Comparison of ENCODE assay signal across 18 cellular contexts in the genomic region with DNA sequence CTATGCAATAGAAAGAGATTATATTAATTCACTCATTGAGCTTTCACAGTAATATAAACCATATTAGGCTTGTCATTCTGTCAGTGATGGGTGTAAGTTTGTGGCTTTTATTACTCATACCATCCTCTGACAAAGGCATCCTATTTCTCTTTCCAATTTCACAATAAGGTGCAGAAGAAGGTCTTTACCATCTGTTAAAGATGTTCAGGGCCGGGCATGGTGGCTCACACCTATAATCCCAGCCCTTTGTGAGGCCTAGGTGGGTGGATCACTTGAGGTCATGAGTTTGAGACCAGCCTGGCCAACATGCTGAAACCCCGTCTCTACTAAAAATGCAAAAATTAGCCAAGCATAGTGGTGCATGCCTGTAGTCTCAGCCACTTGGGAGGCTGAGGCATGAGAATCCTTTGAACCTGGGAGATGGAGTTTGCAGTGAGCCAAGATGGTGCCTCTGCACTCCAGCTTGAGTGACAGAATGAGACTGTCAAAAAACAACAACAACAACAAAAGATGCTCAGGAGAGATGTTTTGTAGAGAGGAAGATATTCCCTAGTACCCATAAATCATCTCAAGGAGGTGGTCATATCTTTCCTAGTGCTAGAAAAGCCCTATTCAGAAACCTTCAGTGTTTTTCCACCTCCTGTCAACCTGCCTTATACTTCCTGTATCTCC. TPM values are rescaled to one million over a fixed set of nuclear protein-coding genes. Genes with fewer than 3 reads are reported as not detected.
DNase-seq lines count a peak whose midpoint lies in the region; ATAC-seq, FAIRE-seq and TF ChIP-seq lines count a peak whose summit lies in the region.
"Not testable (repeated sequence)": the region's sequence is repeated elsewhere in the genome, so short reads cannot be mapped to it uniquely, and the experiment has no call there.
"Had no signal": no experiment of that assay in that cellular context is flagged by ENCODE, and none has a peak within 500 bp of the region (broad histone marks: within the 10 kb centered on the region; RNA-seq: fewer than 3 reads in every experiment).

No MANE protein-coding gene starts in this region.

- peaks cover 82% of the 10 kb centered on the region for H3K36me3 Mint-ChIP-seq in activated CD8-positive, alpha-beta T cell treated with anti-CD3 and anti-CD28 coated beads, Interleukin-2, amount 10 ng/mL, durations not matched to agents 7 days and 5 days (ENCODE audit: low read depth)

- H3K4me3 ChIP-seq in A549; GM23248; choroid plexus epithelial cell (ENCODE audit: low read depth, low read length); HepG2 (replicated peaks in 1 of 3; ENCODE audit: insufficient read depth in 1 of 3, low read depth in 2 of 3, low read length in 3 of 3): not testable (repeated sequence)

- H2AFZ ChIP-seq in GM23248; HepG2 (ENCODE audit: low read length): not testable (repeated sequence)

- not testable (repeated sequence) for H3K79me2 ChIP-seq in GM23248 (ENCODE audit: insufficient read depth); HepG2 (ENCODE audit: insufficient read depth, low read length)

- 82% methylated on average over 2 of the region's 2 CpGs for WGBS in A549 (ENCODE audit: missing lambda C conversion rate)
- 79 to 92% methylated on average over 2 of the region's 2 CpGs for WGBS in GM23248 (ENCODE audit: low coverage in 1 of 2, low lambda C conversion rate in 2 of 2, missing lambda C conversion rate in 2 of 2), 2 experiments
- WGBS in HepG2 (ENCODE audit: low lambda C conversion rate): 92% methylated on average over 2 of the region's 2 CpGs

- H3K4me2 ChIP-seq in A549 (peak overlapping the region; percentile 52; the same call in 2 of the 3 replicates), HepG2 (ENCODE audit: low read depth, low read length) (peak overlapping the region; percentile 32; the same call in 1 of the 2 replicates)
- H3K4me2 ChIP-seq in GM23248 (ENCODE audit: unreplicated experiment): not testable (repeated sequence)

- BruUV-seq in HepG2 (replicated peaks; lab: Mats Ljungman, UMichigan): not testable (repeated sequence)

- H3K27me3 Mint-ChIP-seq in activated CD8-positive, alpha-beta T cell treated with anti-CD3 and anti-CD28 coated beads, Interleukin-2, amount 10 ng/mL, durations not matched to agents 7 days and 5 days (ENCODE audit: low read depth): not testable (repeated sequence)

- H3F3A ChIP-seq in GM23248 (ENCODE audit: insufficient read depth): not testable (repeated sequence)

- not testable (repeated sequence) for TF ChIP-seq EP300 in A549 (IDR thresholded peaks at IDR 0.05); HepG2 (IDR thresholded peaks at IDR 0.05; ENCODE audit: low read depth in 2 of 2, low read length in 2 of 2); HepG2 (CRISPR knock-in tag; IDR thresholded peaks at IDR 0.05; ENCODE audit: borderline replicate concordance)

- POLR2A ChIA-PET in A549 (lab: Yijun Ruan, JAX); RWPE1 (lab: Yijun Ruan, JAX; ENCODE audit: low non-redundant PET); activated CD8-positive, alpha-beta T cell treated with anti-CD3 and anti-CD28 coated beads, Interleukin-2, amount 10 ng/mL, durations not matched to agents 7 days and 5 days (lab: Charles Lee): not testable (repeated sequence)
- POLR2A ChIA-PET in HepG2 (lab: Yijun Ruan, JAX): interaction anchor here (1.2 kb wide), 1 partner anchor 38 kb away, joined by 4 read pairs; no protein-coding TSS in a partner anchor

- intact Hi-C loops in HepG2 (cut with micrococcal nuclease; ENCODE audit: unreplicated experiment): not testable (repeated sequence)

- H3K27ac Mint-ChIP-seq in activated CD8-positive, alpha-beta T cell treated with anti-CD3 and anti-CD28 coated beads, Interleukin-2, amount 10 ng/mL, durations not matched to agents 7 days and 5 days: not testable (repeated sequence)

- not testable (repeated sequence) for H3K27me3 ChIP-seq in GM23248 (replicated peaks; ENCODE audit: insufficient read depth); HepG2 (ENCODE audit: control insufficient read depth in 1 of 2, insufficient read depth in 2 of 2, low read length in 2 of 2)

- not testable (repeated sequence) for H3K27ac ChIP-seq in A549; GM23248; HepG2 (ENCODE audit: extremely low read length, insufficient read depth, low read length)
- 0 out of 2 replicates have a peak overlapping the region, but pooled peaks have one; percentile 42 for H3K27ac ChIP-seq in RWPE1

- ATAC-seq in A549, HepG2: not testable (repeated sequence)
- ATAC-seq in activated CD8-positive, alpha-beta T cell treated with anti-CD3 and anti-CD28 coated beads, Interleukin-2, amount 10 ng/mL, durations not matched to agents 7 days and 5 days: peak; percentile 44

- TF ChIP-seq CTCF in A549 (IDR thresholded peaks at IDR 0.05); RWPE1 (conservative IDR thresholded peaks at IDR 0.05; ENCODE audit: low read depth); choroid plexus epithelial cell (conservative IDR thresholded peaks at IDR 0.05; ENCODE audit: low read depth, low read length); HepG2 (CRISPR knock-in tag; IDR thresholded peaks at IDR 0.05): not testable (repeated sequence)

- not testable (repeated sequence) for H3K36me3 ChIP-seq in GM23248 (ENCODE audit: low read depth); HepG2 (replicated peaks in 1 of 2; ENCODE audit: control insufficient read depth in 1 of 2, insufficient read depth in 2 of 2, low read length in 2 of 2)

- H3K9ac ChIP-seq in GM23248; HepG2 (ENCODE audit: insufficient read depth, low read depth, low read length): not testable (repeated sequence)

- not testable (repeated sequence) for H3K4me3 Mint-ChIP-seq in activated CD8-positive, alpha-beta T cell treated with anti-CD3 and anti-CD28 coated beads, Interleukin-2, amount 10 ng/mL, durations not matched to agents 7 days and 5 days

- H3K4me1 Mint-ChIP-seq in activated CD8-positive, alpha-beta T cell treated with anti-CD3 and anti-CD28 coated beads, Interleukin-2, amount 10 ng/mL, durations not matched to agents 7 days and 5 days (ENCODE audit: low read depth): peaks cover 31% of the 10 kb centered on the region

- not testable (repeated sequence) for TF ChIP-seq RAD21 in A549 (conservative IDR thresholded peaks at IDR 0.05 in 1 of 2, IDR thresholded peaks at IDR 0.05 in 1 of 2); HepG2 (CRISPR knock-in tag; IDR thresholded peaks at IDR 0.05)

- H4K20me1 ChIP-seq in GM23248 (ENCODE audit: insufficient read depth); HepG2 (ENCODE audit: insufficient read depth, low read length): not testable (repeated sequence)

- H3K9me3 Mint-ChIP-seq in activated CD8-positive, alpha-beta T cell treated with anti-CD3 and anti-CD28 coated beads, Interleukin-2, amount 10 ng/mL, durations not matched to agents 7 days and 5 days (ENCODE audit: insufficient read depth): not testable (repeated sequence)

- H3K4me1 ChIP-seq in A549: peaks cover 40% of the 10 kb centered on the region
- H3K4me1 ChIP-seq in GM23248 (ENCODE audit: insufficient read depth): peaks cover 17% of the 10 kb centered on the region
- H3K4me1 ChIP-seq in HepG2 (ENCODE audit: insufficient read depth, low read length): peaks cover 80% of the 10 kb centered on the region

- not testable (repeated sequence) for DNase-seq in A549 (ENCODE audit: low read depth in 1 of 2, low spot score in 1 of 2); activated CD8-positive, alpha-beta T cell treated with anti-CD3 and anti-CD28 coated beads, Interleukin-2, amount 10 ng/mL, durations not matched to agents 7 days and 5 days; HepG2 (ENCODE audit: low spot score)
- DNase-seq in GM23248 (peak; percentile 52), RWPE1 (ENCODE audit: low spot score) (peak; percentile 22), choroid plexus epithelial cell (ENCODE audit: low read depth) (peak; percentile 38)
- peak; percentile 16 for DNase-seq in activated naive CD4-positive, alpha-beta T cell treated with anti-CD3 and anti-CD28 coated beads, Interleukin-2, amount 50 U/mL, for 16 hours
- peak; percentile 56 for DNase-seq in stimulated activated CD4-positive, alpha-beta T cell treated with anti-CD3 and anti-CD28 coated beads, Interleukin-1b, Interleukin-23, amount 100 ng/mL, for 48 hours

- not testable (repeated sequence) for FAIRE-seq in A549 (lab: Jason Lieb, UNC); HepG2 (lab: Jason Lieb, UNC)

- CTCF ChIA-PET in A549 (lab: Yijun Ruan, JAX); RWPE1 (lab: Yijun Ruan, JAX); activated CD8-positive, alpha-beta T cell treated with anti-CD3 and anti-CD28 coated beads, Interleukin-2, amount 10 ng/mL, durations not matched to agents 7 days and 5 days (lab: Charles Lee); HepG2 (lab: Yijun Ruan, JAX; ENCODE audit: low intra/inter-chr PET ratio, low total read pairs): not testable (repeated sequence)

- not testable (repeated sequence) for H3K9me2 ChIP-seq in GM23248 (ENCODE audit: insufficient read depth)

- TF ChIP-seq POLR2A in A549 (IDR thresholded peaks at IDR 0.05; ENCODE audit: low read length); HepG2 (IDR thresholded peaks at IDR 0.05; ENCODE audit: insufficient read depth in 1 of 2, low read depth in 2 of 2, low read length in 2 of 2): not testable (repeated sequence)

- in situ Hi-C loops in GM23248 (cut with MboI); HepG2 (cut with HindIII; ENCODE audit: extremely low pct_ligation_motif_present, low pct_unique_long_range_greater_than_20kb): not testable (repeated sequence)

- not testable (repeated sequence) for H3K9me3 ChIP-seq in A549; GM23248 (ENCODE audit: low read depth); HepG2 (ENCODE audit: low read length)

RNA-seq across cellular contexts. Expression of a gene that starts 56.0 kb away (rescaled TPM):
- polyA plus RNA-seq in A549 (2011; rRNA removed) (not detected in 2 replicates), A549 (2017; fragmentation: RNase III; extraction: RNeasy Plus Mini Kit Qiagen cat#74134 plus additional on column Dnase treatment) (not detected in 3 replicates), GM23248 (2016; fragmentation: Nextera tagmentation; extraction: Ambion mirVana) (not detected in 2 replicates), HepG2 (2011; rRNA removed) (not detected in 2 replicates)
- not detected in 2 replicates for polyA plus RNA-seq in A549 (2012; cell fraction: cytosol; rRNA removed)
- polyA plus RNA-seq in A549 (2012; cell fraction: nucleus; rRNA removed): not detected in 2 replicates
- polyA minus RNA-seq in A549 (2011; rRNA and poly(A)+ RNA removed): not detected in 2 replicates
- not detected in 2 replicates for total RNA-seq in GM23248 (2014; rRNA removed; shearing (Covaris generic))
- total RNA-seq in activated CD8-positive, alpha-beta T cell treated with anti-CD3 and anti-CD28 coated beads, Interleukin-2, amount 10 ng/mL, durations not matched to agents 7 days and 5 days: under 1 TPM; 0.60 to 0.66 TPM
- total RNA-seq in HepG2 (2016; rRNA removed; fragmentation: Illumina TruSeq; extraction: Trizol): not detected in 2 replicates
- total RNA-seq in HepG2 (2016; cell fraction: cytosol; rRNA removed; fragmentation: Illumina TruSeq; extraction: Trizol; ENCODE audit: low read depth): not detected in 2 replicates
- total RNA-seq in HepG2 (2016; cell fraction: insoluble cytoplasmic fraction; rRNA removed; fragmentation: Illumina TruSeq; extraction: Trizol): not detected in 2 replicates
- total RNA-seq in HepG2 (2016; cell fraction: membrane; rRNA removed; fragmentation: Illumina TruSeq; extraction: Trizol): not detected in 2 replicates
- total RNA-seq in HepG2 (2016; cell fraction: nucleus; rRNA removed; fragmentation: Illumina TruSeq; extraction: Trizol): not detected in 2 replicates
- not detected in 2 replicates for polyA plus RNA-seq in HepG2 (2011; cell fraction: cytosol; rRNA removed)
- polyA plus RNA-seq in HepG2 (2011; cell fraction: nucleus; rRNA removed): not detected in 2 replicates
- not detected in 2 replicates for polyA plus RNA-seq in HepG2 (2012)
- not detected in 2 replicates for polyA plus RNA-seq in HepG2 (2016; cell fraction: cytosol; fragmentation: Illumina TruSeq; extraction: Trizol; ENCODE audit: low read depth)
- polyA plus RNA-seq in HepG2 (2016; cell fraction: insoluble cytoplasmic fraction; fragmentation: Illumina TruSeq; extraction: Trizol; ENCODE audit: low read depth): not detected in 2 replicates
- polyA plus RNA-seq in HepG2 (2016; cell fraction: membrane; fragmentation: Illumina TruSeq; extraction: Trizol; ENCODE audit: low read depth): not detected in 2 replicates
- not detected in 2 replicates for polyA plus RNA-seq in HepG2 (2016; cell fraction: nucleus; fragmentation: Illumina TruSeq; extraction: Trizol; ENCODE audit: insufficient read depth, low read depth)
- polyA minus RNA-seq in HepG2 (2011; rRNA and poly(A)+ RNA removed; ENCODE audit: low replicate concordance): not detected in 2 replicates
- polyA minus RNA-seq in HepG2 (2011; cell fraction: cytosol; rRNA and poly(A)+ RNA removed): not detected in 2 replicates
- 0.12 TPM in 1 of 2 replicates, not detected in the other for polyA minus RNA-seq in HepG2 (2011; cell fraction: nucleus; rRNA and poly(A)+ RNA removed)
- total RNA-seq: Calu3, cardiac muscle cell, Daoy, K562, left ventricle myocardium inferior, Peyer's patch, posterior vena cava, SK-MEL-5 had no signal
- polyA plus RNA-seq: cardiac muscle cell, hepatocyte, K562, neural cell had no signal
